16 cellular contexts compared by ENCODE assay signal in the genomic region with DNA sequence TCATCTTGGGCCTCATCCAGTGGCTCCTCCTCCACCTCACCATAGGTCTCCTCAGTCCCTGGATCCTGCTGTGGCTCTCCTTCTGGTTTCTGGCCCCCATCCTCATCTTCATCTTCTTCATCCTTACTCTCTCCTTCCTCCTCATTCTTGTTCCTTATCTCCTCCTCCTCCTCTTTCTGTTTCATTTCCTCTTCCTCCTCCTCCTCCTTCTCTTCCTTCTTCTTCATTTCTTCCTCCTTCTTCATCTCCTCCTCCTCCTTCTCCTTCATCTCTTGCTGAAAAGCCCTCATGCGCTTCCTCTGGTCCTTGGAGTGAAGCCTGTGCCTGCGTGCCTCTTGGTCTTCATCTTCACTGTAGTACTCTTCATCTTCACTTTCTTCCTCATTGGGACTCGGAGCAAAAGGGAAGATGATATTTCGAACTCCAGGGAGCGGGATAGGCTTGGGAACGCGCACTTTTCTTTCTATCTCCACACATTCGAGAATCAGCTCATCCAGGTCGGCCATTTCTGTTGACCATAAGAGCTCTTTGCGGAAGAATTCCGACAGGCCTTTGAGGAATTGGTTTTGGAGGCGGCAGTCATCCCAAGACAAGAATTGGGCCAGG. TPM values are rescaled to one million over a fixed set of nuclear protein-coding genes. Genes with fewer than 3 reads are reported as not detected.
DNase-seq lines count a peak whose midpoint lies in the region; ATAC-seq and TF ChIP-seq lines count a peak whose summit lies in the region.
"Had no signal": no experiment of that assay in that cellular context is flagged by ENCODE, and none has a peak within 500 bp of the region (broad histone marks: within the 10 kb centered on the region; RNA-seq: fewer than 3 reads in every experiment).

No MANE protein-coding gene starts in this region.

- H3K36me3 Mint-ChIP-seq in endothelial cell (ENCODE audit: low read depth, unreplicated experiment) (peaks cover 23% of the 10 kb centered on the region), nephron progenitor cell (ENCODE audit: low read depth) (peaks cover 26% of the 10 kb centered on the region)
- no peaks in the 10 kb centered on the region for H3K36me3 Mint-ChIP-seq in CD8-positive, alpha-beta T cell
- H3K36me3 Mint-ChIP-seq: activated naive CD8-positive, alpha-beta T cell had no signal

- intact Hi-C loops in CD8-positive, alpha-beta T cell (cut with DNase I, micrococcal nuclease) = no loop called here

- H3K27me3 Mint-ChIP-seq in endothelial cell (ENCODE audit: unreplicated experiment) = peaks cover 10% of the 10 kb centered on the region
- H3K27me3 Mint-ChIP-seq in nephron progenitor cell (ENCODE audit: low read depth, poor library complexity) = peaks cover 19% of the 10 kb centered on the region
- peaks cover 23% of the 10 kb centered on the region for H3K27me3 Mint-ChIP-seq in CD8-positive, alpha-beta T cell (ENCODE audit: low read depth)

- TF ChIP-seq CTCF in BE2C (IDR thresholded peaks at IDR 0.05; ENCODE audit: low read depth, low read length) (no peak), endothelial cell (IDR thresholded peaks at IDR 0.05; ENCODE audit: unreplicated experiment) (no peak), nephron progenitor cell (IDR thresholded peaks at IDR 0.05) (no peak)
- no peak for TF ChIP-seq CTCF in CD8-positive, alpha-beta T cell (IDR thresholded peaks at IDR 0.05)

- peaks cover 28% of the 10 kb centered on the region for H3K4me1 ChIP-seq in BE2C
- peaks cover 6% of the 10 kb centered on the region for H3K4me1 ChIP-seq in CD8-positive, alpha-beta T cell (ENCODE audit: insufficient read depth, low read length)

- no peak overlapping the region for H3K27ac ChIP-seq in CD8-positive, alpha-beta T cell (ENCODE audit: low read depth, low read length)
- H3K27ac ChIP-seq: pancreas had no signal

- ATAC-seq in HG03520 (IDR thresholded peaks at IDR 0.05; ENCODE audit: unreplicated experiment) (no peak), HG03342 (IDR thresholded peaks at IDR 0.05; ENCODE audit: unreplicated experiment) (no peak)
- no peak for ATAC-seq in CD8-positive, alpha-beta T cell
- ATAC-seq: K562, pancreas had no signal

- CTCF ChIA-PET in CD8-positive, alpha-beta T cell (lab: Charles Lee) = interaction anchor here (0.6 to 0.9 kb wide), 2 partner anchors 13 to 60 kb away, joined by 3 read pairs; no protein-coding TSS in a partner anchor

- peak overlapping the region; percentile 74 for H3K4me3 ChIP-seq in BE2C (ENCODE audit: low read depth, low read length)
- H3K4me3 ChIP-seq in CD8-positive, alpha-beta T cell (ENCODE audit: low read depth, low read length) = no peak overlapping the region
- H3K4me3 ChIP-seq: K562 had no signal

- H3K9me3 Mint-ChIP-seq in endothelial cell (ENCODE audit: unreplicated experiment) = no peaks in the 10 kb centered on the region
- H3K9me3 Mint-ChIP-seq in nephron progenitor cell = peaks cover 64% of the 10 kb centered on the region
- no peaks in the 10 kb centered on the region for H3K9me3 Mint-ChIP-seq in CD8-positive, alpha-beta T cell

- DNase-seq in BE2C (no peak), MV-4-11 (lab: John Stamatoyannopoulos, UW) (peak; percentile 1), endothelial cell (ENCODE audit: low spot score) (no peak), nephron progenitor cell (no peak), GDM1 (lab: John Stamatoyannopoulos, UW) (no peak)
- no peak for DNase-seq in CD8-positive, alpha-beta T cell
- DNase-seq: activated CD4-positive, alpha-beta T cell treated with anti-CD3 and anti-CD28 coated beads for 4 hours; Calu3; midbrain; NCI-H1105; SIG-M5 had no signal

- H3K4me1 Mint-ChIP-seq in endothelial cell (ENCODE audit: unreplicated experiment) = peaks cover 46% of the 10 kb centered on the region
- H3K4me1 Mint-ChIP-seq in nephron progenitor cell = peaks cover 41% of the 10 kb centered on the region
- H3K4me1 Mint-ChIP-seq in CD8-positive, alpha-beta T cell (ENCODE audit: low read depth) = peaks cover 9% of the 10 kb centered on the region

- H3K9me3 ChIP-seq in BE2C = no peaks in the 10 kb centered on the region
- H3K9me3 ChIP-seq in CD8-positive, alpha-beta T cell (ENCODE audit: low read length) = no peaks in the 10 kb centered on the region
- H3K9me3 ChIP-seq: pancreas had no signal

- peak overlapping the region; percentile 24 for H3K27ac Mint-ChIP-seq in endothelial cell (ENCODE audit: unreplicated experiment)
- H3K27ac Mint-ChIP-seq in nephron progenitor cell = no peak overlapping the region
- no peak overlapping the region for H3K27ac Mint-ChIP-seq in CD8-positive, alpha-beta T cell
- H3K27ac Mint-ChIP-seq: activated naive CD8-positive, alpha-beta T cell had no signal

- H3K27me3 ChIP-seq in BE2C = no peaks in the 10 kb centered on the region
- no peaks in the 10 kb centered on the region for H3K27me3 ChIP-seq in CD8-positive, alpha-beta T cell (ENCODE audit: insufficient read depth, low read length)

- H3K4me3 Mint-ChIP-seq in endothelial cell (ENCODE audit: unreplicated experiment) (peak overlapping the region; percentile 86), nephron progenitor cell (peak overlapping the region; percentile 74)
- no peak overlapping the region for H3K4me3 Mint-ChIP-seq in CD8-positive, alpha-beta T cell

- POLR2A ChIA-PET in CD8-positive, alpha-beta T cell (lab: Charles Lee) = interaction anchor here (1.5 kb wide), 1 partner anchor 51 kb away, joined by 4 read pairs; no protein-coding TSS in a partner anchor

- H3K36me3 ChIP-seq in BE2C = peaks cover 54% of the 10 kb centered on the region
- no peaks in the 10 kb centered on the region for H3K36me3 ChIP-seq in CD8-positive, alpha-beta T cell (ENCODE audit: insufficient read depth, low read length)
- H3K36me3 ChIP-seq: pancreas had no signal

RNA-seq across cellular contexts. Expression of a gene that starts 1.5 kb away (rescaled TPM):
- 64.3 TPM for polyA plus RNA-seq in BE2C (2012; ENCODE audit: insufficient read depth, insufficient read length, low read depth)
- 8.5 TPM for total RNA-seq in endothelial cell (ENCODE audit: unreplicated experiment)
- 1 to 10 TPM in 1 of 2 experiments, under 1 TPM in 1; 0.52 to 1.1 TPM for total RNA-seq in CD8-positive, alpha-beta T cell
- total RNA-seq: K562 had no signal

RNA-seq across cellular contexts. Expression of a gene that starts 51.3 kb away (rescaled TPM):
- 32.1 TPM for polyA plus RNA-seq in BE2C (2012; ENCODE audit: insufficient read depth, insufficient read length, low read depth)
- 9.3 TPM for total RNA-seq in endothelial cell (ENCODE audit: unreplicated experiment)
- total RNA-seq in CD8-positive, alpha-beta T cell = 1 to 10 TPM in 1 of 2 experiments, under 1 TPM in 1; 0.35 to 1.1 TPM
